ENCODE assay signal across 2 cellular contexts in the genomic region with DNA sequence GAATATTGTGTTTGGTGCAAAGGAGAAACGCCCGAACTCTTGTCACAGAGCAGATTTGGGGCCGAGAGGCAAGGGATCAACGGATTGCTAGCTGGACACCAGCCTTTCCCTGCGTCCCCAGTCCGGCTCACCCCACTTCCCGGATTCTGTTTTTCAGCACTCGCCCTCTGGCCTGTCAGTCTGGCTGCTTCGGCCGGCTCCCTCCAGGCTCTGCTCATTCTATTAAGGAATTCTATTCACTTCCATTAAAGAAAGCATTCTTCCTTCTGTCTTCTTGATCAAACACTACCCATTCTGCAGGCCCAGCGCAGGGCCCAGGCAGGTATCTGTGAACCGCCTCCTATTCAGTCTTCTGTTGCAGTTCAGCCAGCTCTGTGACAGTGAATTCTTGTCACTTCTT.
TF ChIP-seq lines count a peak whose summit lies in the region.

No MANE protein-coding gene starts in this region.

TF ChIP-seq in IMR-90, 13 proteins besides CTCF, POLR2A, EP300 and RAD21 (continued from another document):
- TF ChIP-seq SMC3 (IDR thresholded peaks at IDR 0.05; ENCODE audit: low read depth, low read length) (no peak), USF2 (IDR thresholded peaks at IDR 0.05; ENCODE audit: low read depth, low read length) (no peak), CHD1 (IDR thresholded peaks at IDR 0.05; ENCODE audit: low read depth, low read length) (no peak), BHLHE40 (IDR thresholded peaks at IDR 0.05; ENCODE audit: low read depth, low read length) (no peak), RCOR1 (IDR thresholded peaks at IDR 0.05; ENCODE audit: insufficient replicate concordance, low read length) (no peak), ELK1 (IDR thresholded peaks at IDR 0.05; ENCODE audit: borderline replicate concordance, low read depth, low read length) (no peak), MAFK (IDR thresholded peaks at IDR 0.05; ENCODE audit: low read depth, low read length) (no peak)

TF ChIP-seq in SK-N-SH, 30 proteins besides CTCF, POLR2A, EP300 and RAD21:
- TF ChIP-seq, protein P1, sequence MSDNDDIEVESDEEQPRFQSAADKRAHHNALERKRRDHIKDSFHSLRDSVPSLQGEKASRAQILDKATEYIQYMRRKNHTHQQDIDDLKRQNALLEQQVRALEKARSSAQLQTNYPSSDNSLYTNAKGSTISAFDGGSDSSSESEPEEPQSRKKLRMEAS (IDR thresholded peaks at IDR 0.05; ENCODE audit: low read depth), result no peak
- TF ChIP-seq SMC3 (IDR thresholded peaks at IDR 0.05; ENCODE audit: low read depth, low read length), result no peak
- no peak for TF ChIP-seq RFX5 (IDR thresholded peaks at IDR 0.05; ENCODE audit: low read length)
- no peak for TF ChIP-seq FOSL2 (IDR thresholded peaks at IDR 0.05; ENCODE audit: borderline replicate concordance, low read depth)
- no peak for TF ChIP-seq RXRA (IDR thresholded peaks at IDR 0.05; ENCODE audit: borderline replicate concordance, low read depth)
- TF ChIP-seq EZH2phosphoT487 (IDR thresholded peaks at IDR 0.05; ENCODE audit: borderline replicate concordance, low read depth), result no peak
- TF ChIP-seq USF2 (IDR thresholded peaks at IDR 0.05; ENCODE audit: borderline replicate concordance, low read depth, low read length), result no peak
- no peak for TF ChIP-seq SIN3A (IDR thresholded peaks at IDR 0.05; ENCODE audit: borderline replicate concordance, low read depth, low read length)
